In the genomic region with DNA sequence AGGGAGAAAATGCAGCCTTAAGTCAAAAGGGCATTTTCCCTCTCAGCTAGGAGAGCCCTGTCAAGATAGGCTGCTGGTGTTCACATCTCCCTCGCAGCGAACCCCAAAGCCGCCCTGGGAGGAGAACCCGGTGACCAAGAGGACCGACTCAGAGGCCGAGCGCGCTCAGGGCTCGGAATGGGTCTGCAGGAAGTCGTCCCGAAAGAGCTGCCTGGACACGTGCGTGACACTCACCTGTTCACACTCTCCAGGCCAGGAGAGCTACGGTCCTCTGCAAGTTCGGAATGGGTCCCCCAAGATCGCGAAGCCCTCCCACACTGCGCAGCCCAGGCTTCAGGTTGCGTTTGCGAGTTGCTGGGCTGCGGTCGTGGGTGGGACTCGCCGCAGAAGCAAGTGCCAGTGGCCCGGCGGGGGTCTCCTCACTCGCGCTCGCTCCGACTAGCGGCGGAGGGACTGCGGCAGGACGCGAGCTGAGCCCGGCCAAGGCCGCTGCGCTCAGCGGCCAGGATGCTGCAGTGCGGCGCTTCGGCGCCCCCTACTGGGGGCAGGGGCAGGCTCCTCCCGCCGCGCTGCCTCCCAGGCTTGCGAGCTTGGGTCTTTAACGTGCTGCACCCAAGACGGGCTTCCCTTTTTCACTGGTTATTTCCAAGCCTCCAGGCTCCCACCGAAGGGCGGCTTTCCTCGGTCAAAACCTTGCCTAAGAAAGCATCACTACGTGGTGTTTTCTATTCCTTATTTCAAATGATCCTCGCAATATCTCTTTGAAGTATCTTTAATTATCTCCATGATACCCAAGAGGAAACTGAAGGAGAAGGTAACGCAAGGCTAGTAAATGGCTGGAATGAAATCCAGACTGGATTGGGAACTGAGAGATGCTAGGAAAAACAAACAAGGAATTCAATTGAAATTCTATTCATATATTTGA, we compare ENCODE assay signal across 8 cellular contexts. TPM values are rescaled to one million over a fixed set of nuclear protein-coding genes. Genes with fewer than 3 reads are reported as not detected.
DNase-seq lines count a peak whose midpoint lies in the region; ATAC-seq lines count a peak whose summit lies in the region.

A gene with protein sequence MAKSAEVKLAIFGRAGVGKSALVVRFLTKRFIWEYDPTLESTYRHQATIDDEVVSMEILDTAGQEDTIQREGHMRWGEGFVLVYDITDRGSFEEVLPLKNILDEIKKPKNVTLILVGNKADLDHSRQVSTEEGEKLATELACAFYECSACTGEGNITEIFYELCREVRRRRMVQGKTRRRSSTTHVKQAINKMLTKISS (minus strand): TSS at position 457 of the 925 bp plus-strand sequence. CDS start 3,928 bp downstream, outside the sequence.

- DNase-seq in NCI-H1417 treated with DMSO at 0.1 percent for 48 hours (lab: John Stamatoyannopoulos, UW) (peak; percentile 56), left colon (peak; percentile 56 to 81), MV-4-11 (lab: John Stamatoyannopoulos, UW) (no peak)
- peak; percentile 62 to 68 for DNase-seq in activated CD4-positive, alpha-beta T cell treated with anti-CD3 and anti-CD28 coated beads for 4 hours
- DNase-seq in stimulated activated CD4-positive, alpha-beta T cell treated with anti-CD3 and anti-CD28 coated beads, Interleukin-1b, Interleukin-23, amount 100 ng/mL, for 4 hours (ENCODE audit: low read depth in 2 of 2): peak; percentile 54 to 76

- peak within 1 kb of the TSS; percentile 24 for H3K27ac ChIP-seq in cingulate gyrus (ENCODE audit: low read depth, low read length)

- intact Hi-C loops in left colon (cut with DNase I, micrococcal nuclease): loop anchor here in 1 of 2 donors (5.0 kb wide), 1 partner anchor 69 kb away; no protein-coding TSS in a partner anchor

- ATAC-seq in GM18498 (IDR thresholded peaks at IDR 0.05; ENCODE audit: unreplicated experiment) (peak; percentile 97), HG02678 (IDR thresholded peaks at IDR 0.05; ENCODE audit: unreplicated experiment) (peak; percentile 95), left colon (peak; percentile 100)

RNA-seq across cellular contexts. Expression of the gene that starts here (rescaled TPM):
- total RNA-seq in left colon: 1 to 10 TPM in 1 of 2 donors, under 1 TPM in 1; 0.85 to 4.1 TPM
